In the genomic region with DNA sequence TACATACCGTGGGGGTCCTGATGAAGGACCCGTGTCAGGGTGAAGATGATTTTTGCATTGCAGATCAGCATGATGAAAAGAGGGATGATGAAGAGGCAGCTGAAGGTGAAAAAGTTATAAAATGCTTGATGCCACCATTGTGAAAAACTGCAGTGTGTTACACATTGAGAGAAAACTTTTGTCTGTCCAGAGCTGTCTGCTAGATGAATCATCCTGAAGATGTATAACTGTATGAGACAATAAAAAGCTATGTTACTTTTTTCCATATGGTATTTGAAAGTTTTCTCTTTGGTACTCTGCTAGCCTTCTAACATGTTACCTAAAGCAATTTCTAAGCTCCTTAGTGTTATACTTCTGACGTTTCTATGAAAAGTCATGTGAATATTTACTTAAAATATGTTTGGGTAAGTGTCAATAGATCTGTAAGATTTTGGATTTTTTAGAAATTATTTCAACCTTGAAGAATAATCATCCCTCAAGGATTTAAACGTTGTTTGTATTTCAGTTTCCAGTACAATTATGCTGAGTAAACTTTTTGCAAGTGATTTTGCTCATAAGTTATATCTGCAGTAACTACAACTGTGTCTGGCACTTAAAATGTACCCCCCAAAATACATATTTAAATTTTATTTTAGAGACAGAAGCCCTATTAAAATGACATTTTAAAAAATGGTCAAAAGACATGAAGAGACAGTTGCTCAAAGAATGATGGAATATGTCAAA, we compare ENCODE assay signal across 36 cellular contexts. TPM values are rescaled to one million over a fixed set of nuclear protein-coding genes. Genes with fewer than 3 reads are reported as not detected.
DNase-seq lines count a peak whose midpoint lies in the region; ATAC-seq and TF ChIP-seq lines count a peak whose summit lies in the region.
"Had no signal": no experiment of that assay in that cellular context is flagged by ENCODE, and none has a peak within 500 bp of the region (broad histone marks: within the 10 kb centered on the region; RNA-seq: fewer than 3 reads in every experiment).

No MANE protein-coding gene starts in this region.

- no peak overlapping the region for H3K9ac ChIP-seq in mammary epithelial cell (ENCODE audit: insufficient read depth, low read length)

- TF ChIP-seq EP300 in suprapubic skin (IDR thresholded peaks at IDR 0.05): no peak

- H3K4me1 ChIP-seq in mammary epithelial cell (ENCODE audit: insufficient read depth, low read length) (peaks cover 8% of the 10 kb centered on the region), osteoblast (ENCODE audit: insufficient read depth, low read length) (peaks cover 7% of the 10 kb centered on the region), suprapubic skin (no peaks in the 10 kb centered on the region)
- H3K4me1 ChIP-seq: breast epithelium, colonic mucosa, stomach had no signal

- H3K27me3 ChIP-seq in mammary epithelial cell (ENCODE audit: insufficient read depth, low read length): no peaks in the 10 kb centered on the region
- H3K27me3 ChIP-seq in osteoblast (ENCODE audit: insufficient read depth, low read length): no peaks in the 10 kb centered on the region
- no peaks in the 10 kb centered on the region for H3K27me3 ChIP-seq in suprapubic skin
- H3K27me3 ChIP-seq: breast epithelium, colonic mucosa, gastroesophageal sphincter, stomach, tibial nerve had no signal

- no peak for TF ChIP-seq POLR2A in suprapubic skin (IDR thresholded peaks at IDR 0.05)

- POLR2A ChIA-PET in MCF 10A (lab: Yijun Ruan, JAX): no interaction called here

- ATAC-seq in SK-N-SH treated with all-trans-retinoic acid at 6 μM for 48 hours (peak; percentile 89), left ventricle myocardium superior (no peak)
- ATAC-seq: gastroesophageal sphincter; naive thymus-derived CD8-positive, alpha-beta T cell had no signal

- TF ChIP-seq CTCF in mammary epithelial cell (conservative IDR thresholded peaks at IDR 0.05 in 1 of 2, IDR thresholded peaks at IDR 0.05 in 1 of 2; ENCODE audit: extremely low read depth in 1 of 2, insufficient read depth in 1 of 2, low read depth in 1 of 2, low read length in 2 of 2) (no peak), MCF 10A (IDR thresholded peaks at IDR 0.05; ENCODE audit: unreplicated experiment) (no peak), osteoblast (IDR thresholded peaks at IDR 0.05; ENCODE audit: extremely low read depth, low read depth, low read length) (no peak), suprapubic skin (IDR thresholded peaks at IDR 0.05) (no peak)

- no peaks in the 10 kb centered on the region for H3K27me3 Mint-ChIP-seq in MCF 10A (ENCODE audit: insufficient read depth, unreplicated experiment)
- H3K27me3 Mint-ChIP-seq: CD4-positive, CD25-positive, alpha-beta regulatory T cell; naive thymus-derived CD8-positive, alpha-beta T cell had no signal

- no peak overlapping the region for H3K4me3 Mint-ChIP-seq in MCF 10A (ENCODE audit: unreplicated experiment)
- H3K4me3 Mint-ChIP-seq: CD4-positive, CD25-positive, alpha-beta regulatory T cell; naive thymus-derived CD8-positive, alpha-beta T cell had no signal

- BruUV-seq in mammary epithelial cell (replicated peaks; lab: Mats Ljungman, UMichigan) (no TSS peak), MCF 10A (replicated peaks; lab: Mats Ljungman, UMichigan) (no TSS peak)

- no peaks in the 10 kb centered on the region for H3K36me3 Mint-ChIP-seq in MCF 10A (ENCODE audit: insufficient read depth, unreplicated experiment)
- H3K36me3 Mint-ChIP-seq: naive thymus-derived CD8-positive, alpha-beta T cell had no signal

- H3K27ac ChIP-seq in mammary epithelial cell (ENCODE audit: insufficient read depth, low read depth, low read length): no peak overlapping the region
- peak overlapping the region; percentile 0 for H3K27ac ChIP-seq in epithelial cell of prostate
- H3K27ac ChIP-seq in osteoblast (ENCODE audit: low read depth, low read length): no peak overlapping the region
- no peak overlapping the region for H3K27ac ChIP-seq in suprapubic skin
- H3K27ac ChIP-seq: 22Rv1, breast epithelium, colonic mucosa, gastroesophageal sphincter, skin epidermis, stomach, tibial nerve, WERI-Rb-1 had no signal

- H4K20me1 ChIP-seq in mammary epithelial cell (ENCODE audit: insufficient read depth, low read length) (no peaks in the 10 kb centered on the region), osteoblast (ENCODE audit: insufficient read depth, low read length) (no peaks in the 10 kb centered on the region)

- dilution Hi-C loops in mammary epithelial cell (cut with HindIII; ENCODE audit: low sequenced_read_pairs): no loop called here

- 94% methylated on average over 4 of the region's 4 CpGs for WGBS in mammary epithelial cell (ENCODE audit: low coverage, missing lambda C conversion rate)
- 72% methylated on average over 4 of the region's 4 CpGs for WGBS in suprapubic skin

- H3K9me3 ChIP-seq in mammary epithelial cell (replicated peaks; ENCODE audit: insufficient read depth, low read length) (no peaks in the 10 kb centered on the region), osteoblast (ENCODE audit: low read depth, low read length) (no peaks in the 10 kb centered on the region), suprapubic skin (no peaks in the 10 kb centered on the region)
- H3K9me3 ChIP-seq: breast epithelium, colonic mucosa, gastroesophageal sphincter, stomach, tibial nerve had no signal

- intact Hi-C loops in mammary epithelial cell (cut with micrococcal nuclease) (loop anchor here (2.0 to 10.0 kb wide), 2 partner anchors 18 to 170 kb away; no protein-coding TSS in a partner anchor), MCF 10A (cut with micrococcal nuclease) (loop anchor here (5.0 to 10.0 kb wide), 3 partner anchors 170 to 430 kb away; partner anchors contain the start of gene CENPC), left ventricle myocardium superior (cut with micrococcal nuclease) (no loop called here)

- no peaks in the 10 kb centered on the region for H3K9me3 Mint-ChIP-seq in MCF 10A (ENCODE audit: unreplicated experiment)
- H3K9me3 Mint-ChIP-seq: naive thymus-derived CD8-positive, alpha-beta T cell had no signal

- no peak overlapping the region for H3K27ac Mint-ChIP-seq in MCF 10A (ENCODE audit: low read depth, unreplicated experiment)
- H3K27ac Mint-ChIP-seq: naive thymus-derived CD8-positive, alpha-beta T cell had no signal

- in situ Hi-C loops in mammary epithelial cell (cut with MboI; ENCODE audit: low sequenced_read_pairs in 2 of 2): no loop called here

- no peaks in the 10 kb centered on the region for H3K4me1 Mint-ChIP-seq in MCF 10A (ENCODE audit: insufficient read depth, unreplicated experiment)

- H3K4me3 ChIP-seq in mammary epithelial cell (replicated peaks in 1 of 3; ENCODE audit: insufficient read depth in 1 of 3, low read depth in 2 of 3, low read length in 3 of 3): no peak overlapping the region
- H3K4me3 ChIP-seq in osteoblast (ENCODE audit: insufficient read depth, low read length): no peak overlapping the region
- H3K4me3 ChIP-seq in suprapubic skin: no peak overlapping the region
- H3K4me3 ChIP-seq: breast epithelium, colonic mucosa, gastroesophageal sphincter, skin epidermis, stomach, tibial nerve had no signal

- H3K36me3 ChIP-seq in mammary epithelial cell (ENCODE audit: insufficient read depth, low read length): no peaks in the 10 kb centered on the region
- no peaks in the 10 kb centered on the region for H3K36me3 ChIP-seq in osteoblast (ENCODE audit: insufficient read depth, low read length)
- H3K36me3 ChIP-seq in suprapubic skin: no peaks in the 10 kb centered on the region
- H3K36me3 ChIP-seq: breast epithelium, colonic mucosa, gastroesophageal sphincter, stomach, tibial nerve, WERI-Rb-1 had no signal

- no peaks in the 10 kb centered on the region for H3K79me2 ChIP-seq in mammary epithelial cell (ENCODE audit: insufficient read depth, low read length)
- H3K79me2 ChIP-seq in osteoblast (ENCODE audit: insufficient read depth, low read length): no peaks in the 10 kb centered on the region

- CTCF ChIA-PET in mammary epithelial cell (lab: Charles Lee; ENCODE audit: low non-redundant PET) (no interaction called here), MCF 10A (lab: Yijun Ruan, JAX) (interaction anchor here (0.6 to 2.2 kb wide), 6 partner anchors 9 to 521 kb away, joined by 3 to 6 read pairs (median 4); partner anchors contain the start of gene GNRHR)

- DNase-seq in mammary epithelial cell: peak; percentile 43
- no peak for DNase-seq in MCF 10A (ENCODE audit: unreplicated experiment)
- no peak for DNase-seq in epithelial cell of prostate (ENCODE audit: low read depth, low spot score)
- DNase-seq in osteoblast (ENCODE audit: insufficient read length, low spot score, missing footprints): no peak
- no peak for DNase-seq in left ventricle myocardium superior
- DNase-seq in suprapubic skin (ENCODE audit: low spot score in 2 of 2): no peak
- DNase-seq in SKM-1 treated with dmso at 0.1 percent for 144 hours (lab: John Stamatoyannopoulos, UW; ENCODE audit: unreplicated experiment): no peak
- DNase-seq: activated CD4-positive, alpha-beta T cell treated with anti-CD3 and anti-CD28 coated beads for 48 hours; activated gamma-delta T cell; activated T-cell treated with anti-CD3 and anti-CD28 coated beads, Interleukin-2, amount 50 U/mL, for 1 hour; CD4-positive, CD25-positive, alpha-beta regulatory T cell; colonic mucosa; effector CD8-positive, alpha-beta T cell; erythroblast; H7; hippocampal formation; KG1; MV-4-11; naive thymus-derived CD8-positive, alpha-beta T cell; NCI-H1436 treated with DMSO at 0.1 percent for 48 hours; NCI-H446; NCI-H82; nucleus accumbens; stomach; WERI-Rb-1 had no signal

- H3K4me2 ChIP-seq in mammary epithelial cell (ENCODE audit: insufficient read depth, low read depth, low read length): peak overlapping the region; percentile 10
- peak overlapping the region; percentile 0 for H3K4me2 ChIP-seq in osteoblast (ENCODE audit: insufficient read depth, low read length)

- H2AFZ ChIP-seq in mammary epithelial cell (ENCODE audit: low read depth, low read length) (no peak overlapping the region), osteoblast (ENCODE audit: low read length) (peak overlapping the region; percentile 54)

RNA-seq across cellular contexts. Expression of gene GNRHR, which starts 9.5 kb away (rescaled TPM):
- total RNA-seq in mammary epithelial cell: under 1 TPM in 1 of 2 donors, not detected in 1; 0.26 TPM
- polyA plus RNA-seq in mammary epithelial cell: 0.05 TPM
- not detected for polyA minus RNA-seq in mammary epithelial cell
- not detected in 2 replicates for total RNA-seq in MCF 10A (2022)
- not detected in 2 replicates for total RNA-seq in osteoblast
- not detected for total RNA-seq in left ventricle myocardium superior
- total RNA-seq in suprapubic skin: not detected
- total RNA-seq: activated CD8-positive, alpha-beta memory T cell treated with anti-CD3 and anti-CD28 coated beads for 36 hours; breast epithelium; CD4-positive, CD25-positive, alpha-beta regulatory T cell; colonic mucosa; Daoy; gastroesophageal sphincter; H7; HT-29; lower leg skin; naive thymus-derived CD8-positive, alpha-beta T cell; stomach; tibial nerve had no signal
- polyA plus RNA-seq: adipose tissue; naive thymus-derived CD8-positive, alpha-beta T cell; stomach had no signal

RNA-seq across cellular contexts. Expression of gene UBA6, which starts 43.8 kb away (rescaled TPM):
- total RNA-seq in mammary epithelial cell (100 to 1,000 TPM; 178 to 203 TPM), MCF 10A (2022) (83.1 and 97.4 TPM in 2 replicates), osteoblast (60.7 and 60.8 TPM in 2 replicates), left ventricle myocardium superior (19.1 TPM), suprapubic skin (10 to 100 TPM; 49.4 to 81.9 (median 56.3) TPM)
- 143 TPM for polyA plus RNA-seq in mammary epithelial cell
- polyA minus RNA-seq in mammary epithelial cell: 130 TPM
